ENCODE assay signal across 9 cellular contexts in genomic region chr5:69415584-69415958, GRCh38. TPM values are rescaled to one million over a fixed set of nuclear protein-coding genes. Genes with fewer than 3 reads are reported as not detected.
A peak's percentile ranks its signal among the peaks of the same experiment; 100 is the strongest.
DNase-seq lines count a peak whose midpoint lies in the region; ATAC-seq, FAIRE-seq and TF ChIP-seq lines count a peak whose summit lies in the region.
"Had no signal": no experiment of that assay in that cellular context is flagged by ENCODE, and none has a peak within 500 bp of the region (broad histone marks: within the 10 kb centered on the region; RNA-seq: fewer than 3 reads in every experiment).

No MANE protein-coding gene starts in this region.

- peaks cover 31% of the 10 kb centered on the region for H3K36me3 ChIP-seq in lower lobe of right lung

- no peak for ATAC-seq in stimulated activated naive CD8-positive, alpha-beta T cell treated with anti-CD3 and anti-CD28 coated beads, Interleukin-15, Interleukin-2, amounts not matched to agents 100 U/mL and 50 U/mL, for 24 hours
- peak; percentile 35 to 67 for ATAC-seq in lower lobe of right lung
- no peak for ATAC-seq in HG03342 (IDR thresholded peaks at IDR 0.05; ENCODE audit: unreplicated experiment)
- no peak for ATAC-seq in GM21786 (IDR thresholded peaks at IDR 0.05; ENCODE audit: unreplicated experiment)

- H3K9me3 ChIP-seq in lower lobe of right lung, result no peaks in the 10 kb centered on the region
- H3K9me3 ChIP-seq: SJSA1 had no signal

- DNase-seq in stimulated activated naive CD8-positive, alpha-beta T cell treated with anti-CD3 and anti-CD28 coated beads, Interleukin-15, Interleukin-2, amounts not matched to agents 100 U/mL and 50 U/mL, for 24 hours, result no peak
- DNase-seq in MCF 10A (ENCODE audit: unreplicated experiment), result peak; percentile 44
- no peak for DNase-seq in lower lobe of right lung
- DNase-seq in GM13976 (ENCODE audit: low spot score), result no peak
- no peak for DNase-seq in GM12891 (ENCODE audit: insufficient read length, low spot score)

- no peak for TF ChIP-seq POLR2A in GM12891 (IDR thresholded peaks at IDR 0.05; ENCODE audit: low read depth, low read length)

- CTCF ChIA-PET in MCF 10A (lab: Yijun Ruan, JAX), result interaction anchor here (1.5 kb wide), 1 partner anchor 14 kb away, joined by 3 read pairs; no protein-coding TSS in a partner anchor

- peak overlapping the region; percentile 77 for H3K4me3 ChIP-seq in lower lobe of right lung
- H3K4me3 ChIP-seq: SJSA1 had no signal

- POLR2A ChIA-PET in MCF 10A (lab: Yijun Ruan, JAX), result interaction anchor here (0.6 to 4.1 kb wide), 10 partner anchors 10 to 321 kb away, joined by 3 to 45 read pairs (median 4); partner anchors contain the start of genes CCDC125, OCLN and RAD17

- TF ChIP-seq CTCF in MCF 10A (IDR thresholded peaks at IDR 0.05; ENCODE audit: unreplicated experiment) (no peak), lower lobe of right lung (IDR thresholded peaks at IDR 0.05) (no peak), GM13976 (IDR thresholded peaks at IDR 0.05; ENCODE audit: borderline replicate concordance, control extremely low read depth, extremely low read depth, insufficient read depth, missing control alignments) (no peak)

- H3K4me1 ChIP-seq in lower lobe of right lung, result peaks cover 9% of the 10 kb centered on the region
- H3K4me1 ChIP-seq: SJSA1 had no signal

- H3K27me3 ChIP-seq in lower lobe of right lung (ENCODE audit: low read depth), result no peaks in the 10 kb centered on the region
- H3K27me3 ChIP-seq: SJSA1 had no signal

- peak overlapping the region; percentile 50 for H3K4me3 Mint-ChIP-seq in stimulated activated naive CD8-positive, alpha-beta T cell treated with anti-CD3 and anti-CD28 coated beads, Interleukin-15, Interleukin-2, amounts not matched to agents 100 ng/mL and 50 ng/mL, for 24 hours
- peak overlapping the region; percentile 87 for H3K4me3 Mint-ChIP-seq in MCF 10A (ENCODE audit: unreplicated experiment)

- no peak overlapping the region for H3K27ac Mint-ChIP-seq in stimulated activated naive CD8-positive, alpha-beta T cell treated with anti-CD3 and anti-CD28 coated beads, Interleukin-15, Interleukin-2, amounts not matched to agents 100 ng/mL and 50 ng/mL, for 24 hours
- H3K27ac Mint-ChIP-seq in MCF 10A (ENCODE audit: low read depth, unreplicated experiment), result peak overlapping the region; percentile 90

- peak overlapping the region; percentile 89 for H3K27ac ChIP-seq in lower lobe of right lung
- H3K27ac ChIP-seq: SJSA1 had no signal

- intact Hi-C loops in MCF 10A (cut with micrococcal nuclease) (no loop called here), lower lobe of right lung (cut with DNase I) (no loop called here)

- in situ Hi-C loops in GM13976 (cut with MboI; ENCODE audit: low sequenced_read_pairs, unreplicated experiment), result no loop called here

- H3K36me3 Mint-ChIP-seq in stimulated activated naive CD8-positive, alpha-beta T cell treated with anti-CD3 and anti-CD28 coated beads, Interleukin-15, Interleukin-2, amounts not matched to agents 100 ng/mL and 50 ng/mL, for 24 hours (ENCODE audit: low read depth), result peaks cover 21% of the 10 kb centered on the region
- peaks cover 17% of the 10 kb centered on the region for H3K36me3 Mint-ChIP-seq in MCF 10A (ENCODE audit: insufficient read depth, unreplicated experiment)

- no peaks in the 10 kb centered on the region for H3K9me3 Mint-ChIP-seq in stimulated activated naive CD8-positive, alpha-beta T cell treated with anti-CD3 and anti-CD28 coated beads, Interleukin-15, Interleukin-2, amounts not matched to agents 100 ng/mL and 50 ng/mL, for 24 hours
- no peaks in the 10 kb centered on the region for H3K9me3 Mint-ChIP-seq in MCF 10A (ENCODE audit: unreplicated experiment)

- BruUV-seq in MCF 10A (replicated peaks; lab: Mats Ljungman, UMichigan), result no TSS peak

- H3K4me1 Mint-ChIP-seq in stimulated activated naive CD8-positive, alpha-beta T cell treated with anti-CD3 and anti-CD28 coated beads, Interleukin-15, Interleukin-2, amounts not matched to agents 100 ng/mL and 50 ng/mL, for 24 hours (ENCODE audit: low read depth), result peaks cover 11% of the 10 kb centered on the region
- peaks cover 16% of the 10 kb centered on the region for H3K4me1 Mint-ChIP-seq in MCF 10A (ENCODE audit: insufficient read depth, unreplicated experiment)

- no peaks in the 10 kb centered on the region for H3K27me3 Mint-ChIP-seq in stimulated activated naive CD8-positive, alpha-beta T cell treated with anti-CD3 and anti-CD28 coated beads, Interleukin-15, Interleukin-2, amounts not matched to agents 100 ng/mL and 50 ng/mL, for 24 hours
- no peaks in the 10 kb centered on the region for H3K27me3 Mint-ChIP-seq in MCF 10A (ENCODE audit: insufficient read depth, unreplicated experiment)

- FAIRE-seq in GM12891 (lab: Jason Lieb, UNC), result no peak

TF ChIP-seq in GM12891, 5 proteins besides CTCF, POLR2A, EP300 and RAD21:
- no peak for TF ChIP-seq POU2F2 (IDR thresholded peaks at IDR 0.05; ENCODE audit: low read depth, low read length)

RNA-seq across cellular contexts. Expression of gene MARVELD2, which starts 0.7 kb away (rescaled TPM):
- total RNA-seq in MCF 10A (2022) (19.4 and 21.8 TPM in 2 replicates), lower lobe of right lung (26.2 TPM)
- polyA plus RNA-seq in GM12891 (2012; ENCODE audit: low read depth, missing spikeins), result 1.4 TPM

RNA-seq across cellular contexts. Expression of gene RAD17, which starts 46.0 kb away (rescaled TPM):
- total RNA-seq in MCF 10A (2022) (21.9 and 25.9 TPM in 2 replicates), lower lobe of right lung (19.5 TPM)
- polyA plus RNA-seq in GM12891 (2012; ENCODE audit: low read depth, missing spikeins), result 21.4 TPM

RNA-seq across cellular contexts. Expression of gene AK6, which starts 46.3 kb away (rescaled TPM):
- total RNA-seq in MCF 10A (2022) (52.4 and 64.3 TPM in 2 replicates), lower lobe of right lung (29.1 TPM)
- 76.7 TPM for polyA plus RNA-seq in GM12891 (2012; ENCODE audit: low read depth, missing spikeins)

RNA-seq across cellular contexts. Expression of gene TAF9, which starts 46.3 kb away (rescaled TPM):
- 116 and 149 TPM in 2 replicates for total RNA-seq in MCF 10A (2022)
- 35.7 TPM for total RNA-seq in lower lobe of right lung
- 89.0 TPM for polyA plus RNA-seq in GM12891 (2012; ENCODE audit: low read depth, missing spikeins)

Comparison
In these comparisons a context has a peak if more than half of its experiments do, and no peak if none do; other contexts are left out.
1. ATAC-seq: peak in lower lobe of right lung (2 of 2); none in stimulated activated naive CD8-positive, alpha-beta T cell treated with anti-CD3 and anti-CD28 coated beads, Interleukin-15, Interleukin-2, amounts not matched to agents 100 U/mL and 50 U/mL, for 24 hours (single experiment), HG03342 (single experiment) and GM21786 (single experiment).